In genomic region chr2:224722250-224722649, GRCh38 we compare ENCODE assay signal across 26 cellular contexts. TPM values are rescaled to one million over a fixed set of nuclear protein-coding genes. Genes with fewer than 3 reads are reported as not detected.
DNase-seq lines count a peak whose midpoint lies in the region; ATAC-seq and TF ChIP-seq lines count a peak whose summit lies in the region.
"Had no signal": no experiment of that assay in that cellular context is flagged by ENCODE, and none has a peak within 500 bp of the region (broad histone marks: within the 10 kb centered on the region; RNA-seq: fewer than 3 reads in every experiment).

No MANE protein-coding gene starts in this region.

- H3K36me3 Mint-ChIP-seq in IgD-negative memory B cell: no peaks in the 10 kb centered on the region
- H3K36me3 Mint-ChIP-seq: CD4-positive, alpha-beta memory T cell; type B pancreatic cell had no signal

- DNase-seq in DMS53 (lab: John Stamatoyannopoulos, UW): peak; percentile 7
- DNase-seq in DMS53 treated with DMSO at 0.1 percent for 48 hours (lab: John Stamatoyannopoulos, UW; ENCODE audit: unreplicated experiment): no peak
- DNase-seq in astrocyte of the spinal cord (ENCODE audit: low read depth, low spot score): peak; percentile 25
- peak; percentile 73 for DNase-seq in osteoblast (ENCODE audit: insufficient read length, low spot score, missing footprints)
- no peak for DNase-seq in NCI-H69 (lab: John Stamatoyannopoulos, UW)
- DNase-seq in iPS-NIHi7 (ENCODE audit: extremely low spot score): no peak
- DNase-seq: 8988T; amygdala; CD4-positive, alpha-beta memory T cell; dermis blood vessel endothelial cell; erythroblast; heart left ventricle; KG1; NCI-H1436 treated with DMSO at 0.1 percent for 48 hours; nucleus accumbens; PC-3; stimulated activated naive CD4-positive, alpha-beta T cell treated with Interleukin-2 at 50 U/mL for 16 hours had no signal

- H3K4me2 ChIP-seq in osteoblast (ENCODE audit: insufficient read depth, low read length): no peak overlapping the region

- H3K27me3 Mint-ChIP-seq in IgD-negative memory B cell: no peaks in the 10 kb centered on the region
- H3K27me3 Mint-ChIP-seq: type B pancreatic cell had no signal

- in situ Hi-C loops in astrocyte of the spinal cord (cut with HindIII; ENCODE audit: low sequenced_read_pairs): no loop called here

- ATAC-seq in HG03039 (IDR thresholded peaks at IDR 0.05; ENCODE audit: unreplicated experiment): no peak
- ATAC-seq: heart left ventricle, PC-3 had no signal

- H2AFZ ChIP-seq in osteoblast (ENCODE audit: low read length): no peak overlapping the region

- H3K4me1 Mint-ChIP-seq in IgD-negative memory B cell: peaks cover 0 to 2% (median 0%) of the 10 kb centered on the region in 3 donors
- H3K4me1 Mint-ChIP-seq: CD4-positive, alpha-beta memory T cell had no signal

- peaks cover 4% of the 10 kb centered on the region for H3K4me1 ChIP-seq in osteoblast (ENCODE audit: insufficient read depth, low read length)

- no peaks in the 10 kb centered on the region for H3K27me3 ChIP-seq in osteoblast (ENCODE audit: insufficient read depth, low read length)
- H3K27me3 ChIP-seq: heart left ventricle had no signal

- H3K4me3 ChIP-seq in astrocyte of the spinal cord (ENCODE audit: low read depth, low read length): no peak overlapping the region
- no peak overlapping the region for H3K4me3 ChIP-seq in osteoblast (ENCODE audit: insufficient read depth, low read length)
- H3K4me3 ChIP-seq: heart left ventricle, SK-N-MC, skin epidermis had no signal

- H3K27ac Mint-ChIP-seq in IgD-negative memory B cell: peak overlapping the region in 2 of 3 donors; percentile 16 to 17
- H3K27ac Mint-ChIP-seq: type B pancreatic cell had no signal

- TF ChIP-seq CTCF in astrocyte of the spinal cord (IDR thresholded peaks at IDR 0.05; ENCODE audit: low read depth, low read length) (no peak), osteoblast (IDR thresholded peaks at IDR 0.05; ENCODE audit: extremely low read depth, low read depth, low read length) (no peak)

- no peak overlapping the region for H3K27ac ChIP-seq in osteoblast (ENCODE audit: low read depth, low read length)
- H3K27ac ChIP-seq: heart left ventricle, HL-60, SK-N-MC, skin epidermis had no signal

- no peaks in the 10 kb centered on the region for H4K20me1 ChIP-seq in osteoblast (ENCODE audit: insufficient read depth, low read length)

- no peaks in the 10 kb centered on the region for H3K9me3 ChIP-seq in osteoblast (ENCODE audit: low read depth, low read length)

- H3K9me3 Mint-ChIP-seq in IgD-negative memory B cell: peaks cover 0 to 5% (median under 1%) of the 10 kb centered on the region in 3 donors
- H3K9me3 Mint-ChIP-seq: type B pancreatic cell had no signal

- H3K36me3 ChIP-seq in osteoblast (ENCODE audit: insufficient read depth, low read length): no peaks in the 10 kb centered on the region
- H3K36me3 ChIP-seq: heart left ventricle had no signal

- no peaks in the 10 kb centered on the region for H3K79me2 ChIP-seq in osteoblast (ENCODE audit: insufficient read depth, low read length)

- H3K4me3 Mint-ChIP-seq in IgD-negative memory B cell: no peak overlapping the region
- H3K4me3 Mint-ChIP-seq: CD4-positive, alpha-beta memory T cell; type B pancreatic cell had no signal

RNA-seq across cellular contexts. Expression of gene CCDC195, which starts 6.1 kb away (rescaled TPM):
- polyA plus RNA-seq in IgD-negative memory B cell: not detected
- not detected in 2 replicates for total RNA-seq in osteoblast
- total RNA-seq: activated CD8-positive, alpha-beta memory T cell treated with anti-CD3 and anti-CD28 coated beads for 36 hours; CD4-positive, alpha-beta memory T cell; dermis blood vessel endothelial cell; G401; heart left ventricle; PC-3 had no signal
- polyA plus RNA-seq: CD4-positive, alpha-beta memory T cell; heart left ventricle; keratinocyte had no signal

Comparison
In these comparisons a context has a peak if more than half of its experiments do, and no peak if none do; other contexts are left out.
1. DNase-seq: peak in DMS53 (single experiment), astrocyte of the spinal cord (single experiment) and osteoblast (single experiment); none in DMS53 treated with DMSO at 0.1 percent for 48 hours (single experiment), NCI-H69 (single experiment) and iPS-NIHi7 (single experiment).